In the genomic region with DNA sequence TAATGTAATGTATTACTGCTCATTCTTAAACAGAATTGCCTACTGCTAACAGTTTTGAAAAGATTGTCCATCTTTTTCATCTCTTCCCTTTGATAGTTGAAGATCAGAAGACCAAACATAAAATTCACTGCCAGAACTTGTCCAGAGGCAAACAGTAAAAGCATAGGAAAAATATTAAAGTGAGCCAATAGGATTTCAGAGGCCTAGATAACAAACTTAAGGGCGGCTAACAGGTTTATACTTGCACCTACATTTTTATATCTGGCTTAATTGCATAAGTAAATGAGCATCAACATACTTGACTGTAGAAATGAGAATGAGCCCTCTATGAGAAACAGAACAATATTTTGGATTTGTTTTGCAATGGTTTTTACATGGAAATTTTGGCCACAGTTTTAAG, we compare ENCODE assay signal across 23 cellular contexts. TPM values are rescaled to one million over a fixed set of nuclear protein-coding genes. Genes with fewer than 3 reads are reported as not detected.
DNase-seq lines count a peak whose midpoint lies in the region; ATAC-seq and TF ChIP-seq lines count a peak whose summit lies in the region.
"Had no signal": no experiment of that assay in that cellular context is flagged by ENCODE, and none has a peak within 500 bp of the region (broad histone marks: within the 10 kb centered on the region; RNA-seq: fewer than 3 reads in every experiment).

No MANE protein-coding gene starts in this region.

- H3K4me3 ChIP-seq in RWPE2 (ENCODE audit: severe bottlenecking): no peak overlapping the region
- H3K4me3 ChIP-seq: GM12878, MG63 had no signal

- CTCF ChIA-PET in activated CD4-positive, alpha-beta memory T cell treated with anti-CD3 and anti-CD28 coated beads, Interleukin-2, amount 10 ng/mL, durations not matched to agents 7 days and 5 days (lab: Charles Lee): interaction anchor here (1.1 kb wide), 1 partner anchor 12 kb away, joined by 3 read pairs; no protein-coding TSS in a partner anchor

- H3K36me3 ChIP-seq in RWPE2 (ENCODE audit: low read depth): peaks cover 48% of the 10 kb centered on the region

- H3K27me3 Mint-ChIP-seq in HFFc6 (ENCODE audit: insufficient read depth): no peaks in the 10 kb centered on the region
- no peaks in the 10 kb centered on the region for H3K27me3 Mint-ChIP-seq in activated CD4-positive, alpha-beta memory T cell treated with anti-CD3 and anti-CD28 coated beads, Interleukin-2, amount 10 ng/mL, durations not matched to agents 7 days and 5 days

- DNase-seq in HFFc6 (no peak), RWPE2 (ENCODE audit: low spot score) (no peak), epithelial cell of prostate (ENCODE audit: low read depth, low spot score) (peak; percentile 14), NCI-H748 treated with DMSO at 0.1 percent for 48 hours (lab: John Stamatoyannopoulos, UW) (no peak), GM03348 (ENCODE audit: low spot score) (no peak)
- DNase-seq in activated CD4-positive, CD25-positive, alpha-beta regulatory T cell (lab: John Stamatoyannopoulos, UW): no peak
- no peak for DNase-seq in activated CD4-positive, alpha-beta memory T cell treated with anti-CD3 and anti-CD28 coated beads, Interleukin-2, amount 10 ng/mL, durations not matched to agents 7 days and 5 days
- DNase-seq: BE2C, Caco-2, DMS 273 treated with DMSO at 0.1 percent for 48 hours, DMS79 treated with DMSO at 0.1 percent for 48 hours, Kasumi-1, MG63, NCI-H1436, NCI-H187 treated with DMSO at 0.1 percent for 48 hours, NCI-H2107, NCI-H446 treated with DMSO at 0.1 percent for 48 hours, OCI-M1, Right ventricle myocardium superior, SW 1271 had no signal

- H3K27ac Mint-ChIP-seq in HFFc6: peak overlapping the region; percentile 29; the same call in 1 of the 2 replicates
- H3K27ac Mint-ChIP-seq in activated CD4-positive, alpha-beta memory T cell treated with anti-CD3 and anti-CD28 coated beads, Interleukin-2, amount 10 ng/mL, durations not matched to agents 7 days and 5 days: no peak overlapping the region

- H3K9me3 ChIP-seq in RWPE2 (ENCODE audit: severe bottlenecking): no peaks in the 10 kb centered on the region
- H3K9me3 ChIP-seq: BE2C, Caco-2, MG63 had no signal

- H3K27ac ChIP-seq in 22Rv1 (peak overlapping the region; percentile 7), RWPE2 (ENCODE audit: poor library complexity, severe bottlenecking) (no peak overlapping the region), epithelial cell of prostate (peak overlapping the region; percentile 43)

- no peaks in the 10 kb centered on the region for H3K27me3 ChIP-seq in RWPE2 (ENCODE audit: insufficient read depth, poor library complexity, severe bottlenecking)
- H3K27me3 ChIP-seq: BE2C, MG63 had no signal

- peaks cover 26% of the 10 kb centered on the region for H3K4me1 Mint-ChIP-seq in HFFc6 (ENCODE audit: low read depth)
- no peaks in the 10 kb centered on the region for H3K4me1 Mint-ChIP-seq in activated CD4-positive, alpha-beta memory T cell treated with anti-CD3 and anti-CD28 coated beads, Interleukin-2, amount 10 ng/mL, durations not matched to agents 7 days and 5 days

- peaks cover 17% of the 10 kb centered on the region for H3K36me3 Mint-ChIP-seq in HFFc6 (ENCODE audit: low read depth)
- peaks cover 26% of the 10 kb centered on the region for H3K36me3 Mint-ChIP-seq in activated CD4-positive, alpha-beta memory T cell treated with anti-CD3 and anti-CD28 coated beads, Interleukin-2, amount 10 ng/mL, durations not matched to agents 7 days and 5 days (ENCODE audit: low read depth)

- no peaks in the 10 kb centered on the region for H3K9me3 Mint-ChIP-seq in HFFc6
- no peaks in the 10 kb centered on the region for H3K9me3 Mint-ChIP-seq in activated CD4-positive, alpha-beta memory T cell treated with anti-CD3 and anti-CD28 coated beads, Interleukin-2, amount 10 ng/mL, durations not matched to agents 7 days and 5 days

- H3K4me1 ChIP-seq in RWPE2 (ENCODE audit: insufficient read depth, poor library complexity, severe bottlenecking): peaks cover 18% of the 10 kb centered on the region
- H3K4me1 ChIP-seq: BE2C, Caco-2 had no signal

- 0 out of 3 replicates have a peak, but pooled peaks have one; percentile 26 for ATAC-seq in RWPE2 (ENCODE audit: low read depth)
- ATAC-seq: GM12878, HCT116 had no signal

- H3K4me3 Mint-ChIP-seq in HFFc6: no peak overlapping the region
- H3K4me3 Mint-ChIP-seq in activated CD4-positive, alpha-beta memory T cell treated with anti-CD3 and anti-CD28 coated beads, Interleukin-2, amount 10 ng/mL, durations not matched to agents 7 days and 5 days: no peak overlapping the region

- no peak for TF ChIP-seq CTCF in 22Rv1 (IDR thresholded peaks at IDR 0.05)
- TF ChIP-seq CTCF in HFFc6 (IDR thresholded peaks at IDR 0.05): no peak
- TF ChIP-seq CTCF in RWPE2 (IDR thresholded peaks at IDR 0.05; ENCODE audit: poor library complexity, severe bottlenecking): no peak

- POLR2A ChIA-PET in activated CD4-positive, alpha-beta memory T cell treated with anti-CD3 and anti-CD28 coated beads, Interleukin-2, amount 10 ng/mL, durations not matched to agents 7 days and 5 days (lab: Charles Lee): no interaction called here

RNA-seq across cellular contexts. Expression of a gene that starts 30.3 kb away (rescaled TPM):
- 10 to 100 TPM; 57.8 to 67.7 (median 63.8) TPM for total RNA-seq in HFFc6 (2021; fragmentation: NEBNext Ultra II Directional; extraction: Animal tissue kit (Norgen Biotek cat#: 25700))
- total RNA-seq in activated CD4-positive, alpha-beta memory T cell treated with anti-CD3 and anti-CD28 coated beads, Interleukin-2, amount 10 ng/mL, durations not matched to agents 7 days and 5 days: 10 to 100 TPM; 63.3 to 67.5 TPM
